ENCODE assay signal across 9 cellular contexts in genomic region chr2:143698350-143698749, GRCh38.
"Had no signal": no experiment of that assay in that cellular context is flagged by ENCODE, and none has a peak within 500 bp of the region (broad histone marks: within the 10 kb centered on the region; RNA-seq: fewer than 3 reads in every experiment).

No MANE protein-coding gene starts in this region.

- H3K27ac Mint-ChIP-seq: type B pancreatic cell had no signal

- DNase-seq: activated CD4-positive, CD25-positive, alpha-beta regulatory T cell treated with anti-CD3 and anti-CD28 coated beads, Interleukin-2, amount 50 U/mL, for 72 hours; hypothalamus; kidney glomerular epithelial cell; mesendoderm; SIG-M5; substantia nigra had no signal

- H3K4me3 Mint-ChIP-seq: neural crest cell, type B pancreatic cell had no signal

- H3K4me1 Mint-ChIP-seq: neural crest cell had no signal

- H3K36me3 Mint-ChIP-seq: type B pancreatic cell had no signal

- ATAC-seq: esophagus mucosa had no signal
